In the genomic region with DNA sequence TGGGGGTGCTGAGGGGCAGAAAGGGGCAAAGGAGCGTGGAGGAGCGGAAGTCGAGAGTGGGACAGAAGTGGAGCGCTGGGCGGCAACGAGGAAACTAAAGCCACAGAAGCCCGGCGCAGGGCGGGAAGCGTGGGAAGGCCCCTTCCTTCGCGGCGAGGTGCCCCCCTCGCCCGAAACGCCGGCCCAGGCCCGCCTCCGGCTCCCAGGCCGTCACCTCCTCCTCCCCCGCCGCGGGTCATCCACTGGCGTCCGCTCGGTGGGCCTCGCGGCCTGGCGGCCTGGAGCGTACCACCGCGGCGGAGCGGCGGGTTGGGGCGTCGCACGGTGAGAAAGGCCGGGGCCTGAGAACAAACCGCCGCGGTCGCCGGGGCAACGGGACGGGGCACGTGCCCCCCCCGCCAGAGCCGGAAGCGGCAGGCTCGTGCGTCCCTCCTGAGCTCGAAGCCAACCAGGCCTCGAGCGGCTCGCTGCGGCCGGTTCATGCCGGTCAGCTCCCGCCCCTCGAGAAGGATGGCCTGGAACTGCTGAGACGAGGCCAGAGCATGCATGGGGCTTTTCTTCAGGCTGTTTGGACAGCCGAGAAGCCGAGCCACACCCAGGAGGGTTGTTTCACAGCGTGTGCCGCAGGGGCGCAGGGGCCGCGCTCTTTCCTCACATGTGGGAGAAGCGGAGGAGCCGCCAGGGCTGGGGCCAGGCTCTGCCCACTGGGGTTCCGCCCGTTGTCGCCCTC, we compare ENCODE assay signal across 9 cellular contexts. TPM values are rescaled to one million over a fixed set of nuclear protein-coding genes. Genes with fewer than 3 reads are reported as not detected.
DNase-seq lines count a peak whose midpoint lies in the region; ATAC-seq and TF ChIP-seq lines count a peak whose summit lies in the region.
"Had no signal": no experiment of that assay in that cellular context is flagged by ENCODE, and none has a peak within 500 bp of the region (broad histone marks: within the 10 kb centered on the region; RNA-seq: fewer than 3 reads in every experiment).

A gene (minus strand): TSS at position 349 of the 730 bp plus-strand sequence. CDS start 469 bp downstream, outside the sequence.

- TF ChIP-seq POLR2A in adrenal gland (IDR thresholded peaks at IDR 0.05) = no peak

- H3K27ac ChIP-seq in SJCRH30 (peak within 1 kb of the TSS; percentile 33; the same call in 1 of the 2 replicates), adrenal gland (no peak within 1 kb of the TSS), thymus (ENCODE audit: low read depth) (no peak within 1 kb of the TSS)

- WGBS in adrenal gland, 4 donors = 28 to 80% (median 40%) methylated on average over 10 to 74 of the region's 74 CpGs
- WGBS in thymus = 26% methylated on average over 74 of the region's 74 CpGs

- peaks cover 23% of the 10 kb centered on the region for H3K4me1 Mint-ChIP-seq in mesothelial cell of epicardium

- H3K9me3 Mint-ChIP-seq in mesothelial cell of epicardium = no peaks in the 10 kb centered on the region

- H3K36me3 ChIP-seq in SJCRH30 (no peaks in the 10 kb centered on the region), adrenal gland (replicated peaks in 1 of 2) (no peaks in the 10 kb centered on the region), thymus (ENCODE audit: control insufficient read depth, insufficient read depth) (no peaks in the 10 kb centered on the region), MG63 (no peaks in the 10 kb centered on the region)

- DNase-seq in SJCRH30 (no peak), adrenal gland (peak in 6 of 7 donors; percentile 20 to 56 (median 32)), mesothelial cell of epicardium (ENCODE audit: low spot score in 2 of 2, unreplicated experiment in 2 of 2) (no peak), MG63 (no peak)
- DNase-seq: NCI-H2171 treated with DMSO at 0.1 percent for 48 hours had no signal

- no peaks in the 10 kb centered on the region for H3K36me3 Mint-ChIP-seq in mesothelial cell of epicardium

- intact Hi-C loops in adrenal gland (cut with DNase I) = loop anchor here (2.0 to 10.0 kb wide), 3 partner anchors 64 to 159 kb away; no protein-coding TSS in a partner anchor

- TF ChIP-seq CTCF in adrenal gland (IDR thresholded peaks at IDR 0.05) = no peak
- no peak for TF ChIP-seq CTCF in mesothelial cell of epicardium (IDR thresholded peaks at IDR 0.05; ENCODE audit: unreplicated experiment)

- H3K4me3 ChIP-seq in SJCRH30 (no peak within 1 kb of the TSS), adrenal gland (peak within 1 kb of the TSS in 1 of 4 donors; percentile 23), thymus (ENCODE audit: low read length) (peak within 1 kb of the TSS; percentile 41), MG63 (no peak within 1 kb of the TSS)

- no peak within 1 kb of the TSS for H3K4me3 Mint-ChIP-seq in mesothelial cell of epicardium

- H3K4me1 ChIP-seq in SJCRH30 (peaks cover 8% of the 10 kb centered on the region), adrenal gland (replicated peaks in 1 of 2) (peaks cover 0 to 20% of the 10 kb centered on the region in 2 donors), thymus (ENCODE audit: control insufficient read depth, insufficient read depth, low read length) (no peaks in the 10 kb centered on the region)

- peak within 1 kb of the TSS; percentile 9 for H3K27ac Mint-ChIP-seq in mesothelial cell of epicardium

- no peaks in the 10 kb centered on the region for H3K9me3 ChIP-seq in SJCRH30 (replicated peaks)
- no peaks in the 10 kb centered on the region for H3K9me3 ChIP-seq in adrenal gland (replicated peaks in 1 of 3)
- H3K9me3 ChIP-seq in thymus (ENCODE audit: control insufficient read depth) = no peaks in the 10 kb centered on the region
- H3K9me3 ChIP-seq in MG63 = no peaks in the 10 kb centered on the region

- no peaks in the 10 kb centered on the region for H3K27me3 Mint-ChIP-seq in mesothelial cell of epicardium (ENCODE audit: low read depth)

- H3K27me3 ChIP-seq in SJCRH30 (no peaks in the 10 kb centered on the region), adrenal gland (no peaks in the 10 kb centered on the region), thymus (ENCODE audit: control insufficient read depth, insufficient read depth) (peaks cover 15% of the 10 kb centered on the region), MG63 (no peaks in the 10 kb centered on the region)

- ATAC-seq in GM21360 (IDR thresholded peaks at IDR 0.05; ENCODE audit: unreplicated experiment) (no peak), GM19395 (IDR thresholded peaks at IDR 0.05; ENCODE audit: unreplicated experiment) (no peak)

RNA-seq across cellular contexts. Expression of the gene that starts here (rescaled TPM):
- total RNA-seq in SJCRH30 (2014; rRNA removed; shearing (Covaris generic)) = not detected in 2 replicates
- total RNA-seq in adrenal gland = under 1 TPM in 3 of 8 donors, not detected in 5; 0.24 to 0.40 (median 0.28) TPM
- under 1 TPM in 1 of 3 donors, not detected in 2; 0.13 TPM for polyA plus RNA-seq in adrenal gland
- 0.20 to 0.24 TPM (median 0.20 TPM) in 3 replicates for total RNA-seq in mesothelial cell of epicardium
- polyA plus RNA-seq in thymus = 0.30 TPM
- 0.25 TPM in 1 of 2 replicates, not detected in the other for total RNA-seq in MG63 (2014; rRNA removed; shearing (Covaris generic); ENCODE audit: low replicate concordance)
- total RNA-seq: myocyte had no signal

Comparison
In these comparisons a context has a peak if more than half of its experiments do, and no peak if none do; other contexts are left out.
1. Peak in DNase-seq in adrenal gland; RNA of the gene not detected or under 1 TPM.